ENCODE assay signal across 8 cellular contexts in the genomic region with DNA sequence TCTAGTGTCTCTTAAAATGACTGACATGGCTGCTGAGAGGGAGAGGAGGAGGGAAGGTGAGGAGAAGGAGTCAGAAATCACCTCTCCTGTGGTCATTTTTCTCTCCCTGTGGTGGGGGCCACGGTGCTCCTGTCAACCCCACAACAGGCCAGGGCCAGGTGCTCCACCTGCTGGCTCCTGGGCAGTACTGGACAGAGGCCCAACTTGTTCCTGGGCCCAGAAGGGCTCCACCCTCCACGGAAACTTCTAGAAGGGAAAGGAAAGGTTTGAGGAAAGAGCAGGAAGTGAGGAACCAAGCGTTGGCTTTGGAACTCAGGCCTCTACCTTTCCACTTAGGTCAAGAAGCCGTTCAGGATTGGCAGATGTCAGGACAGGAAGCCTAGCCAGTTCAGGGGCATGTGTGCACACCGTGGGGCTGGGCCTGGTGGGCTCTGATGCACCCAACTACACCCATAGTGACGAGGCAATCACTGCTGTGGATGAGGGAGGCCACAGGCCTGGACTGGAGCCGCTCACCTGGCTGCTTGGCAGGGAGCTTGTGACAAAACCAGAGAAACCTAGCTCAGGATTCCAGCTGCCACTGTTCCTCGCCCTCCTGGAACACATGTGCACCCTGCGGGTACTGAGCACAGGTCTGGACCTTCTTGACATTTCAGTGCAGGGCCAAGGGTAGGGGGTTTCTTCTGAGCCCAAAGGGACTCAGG. TPM values are rescaled to one million over a fixed set of nuclear protein-coding genes. Genes with fewer than 3 reads are reported as not detected.
DNase-seq lines count a peak whose midpoint lies in the region; ATAC-seq and TF ChIP-seq lines count a peak whose summit lies in the region.

No MANE protein-coding gene starts in this region.

- peak; percentile 98 for TF ChIP-seq CTCF in epithelial cell of proximal tubule (conservative IDR thresholded peaks at IDR 0.05; ENCODE audit: low read depth, low read length)
- TF ChIP-seq CTCF in psoas muscle (IDR thresholded peaks at IDR 0.05): peak; percentile 27

- no peaks in the 10 kb centered on the region for H3K9me3 ChIP-seq in psoas muscle

- no peaks in the 10 kb centered on the region for H3K36me3 Mint-ChIP-seq in activated naive CD4-positive, alpha-beta T cell treated with anti-CD3 and anti-CD28 coated beads, Interleukin-2, amount 50 U/mL, for 72 hours

- DNase-seq in activated naive CD4-positive, alpha-beta T cell treated with anti-CD3 and anti-CD28 coated beads, Interleukin-2, amount 50 U/mL, for 72 hours (ENCODE audit: low spot score in 2 of 2): no peak
- DNase-seq in activated naive CD4-positive, alpha-beta T cell (lab: John Stamatoyannopoulos, UW): no peak
- peak; percentile 64 for DNase-seq in OCI-M1 (lab: John Stamatoyannopoulos, UW)
- no peak for DNase-seq in epithelial cell of proximal tubule (ENCODE audit: low read depth)
- DNase-seq in psoas muscle: no peak
- no peak for DNase-seq in OCI-M2 (lab: John Stamatoyannopoulos, UW; ENCODE audit: unreplicated experiment)

- H3K27ac ChIP-seq in psoas muscle: no peak overlapping the region

- intact Hi-C loops in psoas muscle (cut with DNase I): no loop called here

- 76 to 83% (median 77%) methylated on average over 8 to 9 of the region's 9 CpGs for WGBS in psoas muscle, 3 donors

- no peak for TF ChIP-seq POLR2A in GM18505 (IDR thresholded peaks at IDR 0.05; ENCODE audit: borderline replicate concordance, extremely low read depth, insufficient read depth, insufficient read length)

- peaks cover 0 to 8% (median 3%) of the 10 kb centered on the region in 3 donors for H3K27me3 ChIP-seq in psoas muscle (ENCODE audit: insufficient read depth in 3 of 3, low read length in 2 of 3)

- no peak overlapping the region for H3K4me3 ChIP-seq in epithelial cell of proximal tubule (ENCODE audit: low read depth, low read length)
- H3K4me3 ChIP-seq in psoas muscle: no peak overlapping the region

- H3K9me3 Mint-ChIP-seq in activated naive CD4-positive, alpha-beta T cell treated with anti-CD3 and anti-CD28 coated beads, Interleukin-2, amount 50 U/mL, for 72 hours: no peaks in the 10 kb centered on the region

- no peaks in the 10 kb centered on the region for H3K4me1 ChIP-seq in psoas muscle

- no peak overlapping the region for H3K27ac Mint-ChIP-seq in activated naive CD4-positive, alpha-beta T cell treated with anti-CD3 and anti-CD28 coated beads, Interleukin-2, amount 50 U/mL, for 72 hours

- peak; percentile 68 to 80 for ATAC-seq in activated naive CD4-positive, alpha-beta T cell treated with anti-CD3 and anti-CD28 coated beads, Interleukin-2, amount 50 U/mL, for 72 hours
- peak in 1 of 4 donors; percentile 48 for ATAC-seq in psoas muscle
- no peak for ATAC-seq in GM18505 (IDR thresholded peaks at IDR 0.05; ENCODE audit: unreplicated experiment)
- no peak for ATAC-seq in GM18861 (IDR thresholded peaks at IDR 0.05; ENCODE audit: unreplicated experiment)

- no peaks in the 10 kb centered on the region for H3K36me3 ChIP-seq in psoas muscle (ENCODE audit: insufficient read depth in 1 of 2, low read depth in 1 of 2)

RNA-seq across cellular contexts. Expression of a gene that starts 36.1 kb away (rescaled TPM):
- under 1 TPM in 1 of 2 donors, not detected in 1; 0.16 TPM for total RNA-seq in activated naive CD4-positive, alpha-beta T cell treated with anti-CD3 and anti-CD28 coated beads, Interleukin-2, amount 50 U/mL, for 72 hours
- 1.6 and 2.3 TPM in 2 replicates for total RNA-seq in epithelial cell of proximal tubule
- under 1 TPM in 3 of 4 donors, not detected in 1; 0.08 to 0.36 (median 0.17) TPM for total RNA-seq in psoas muscle
- polyA plus RNA-seq in psoas muscle: under 1 TPM in 2 of 3 donors, not detected in 1; 0.06 to 0.10 TPM

Comparison
In these comparisons a context has a peak if more than half of its experiments do, and no peak if none do; other contexts are left out.
1. ATAC-seq: peak in activated naive CD4-positive, alpha-beta T cell treated with anti-CD3 and anti-CD28 coated beads, Interleukin-2, amount 50 U/mL, for 72 hours (2 of 2); none in GM18505 (single experiment) and GM18861 (single experiment).